In genomic region chr7:80186721-80187120, GRCh38 we compare ENCODE assay signal across 16 cellular contexts. TPM values are rescaled to one million over a fixed set of nuclear protein-coding genes. Genes with fewer than 3 reads are reported as not detected.
DNase-seq lines count a peak whose midpoint lies in the region; ATAC-seq, FAIRE-seq and TF ChIP-seq lines count a peak whose summit lies in the region.
"Had no signal": no experiment of that assay in that cellular context is flagged by ENCODE, and none has a peak within 500 bp of the region (broad histone marks: within the 10 kb centered on the region; RNA-seq: fewer than 3 reads in every experiment).

No MANE protein-coding gene starts in this region.

- H3K27me3 Mint-ChIP-seq in astrocyte (ENCODE audit: low read depth, unreplicated experiment), result no peaks in the 10 kb centered on the region
- H3K27me3 Mint-ChIP-seq: activated naive CD8-positive, alpha-beta T cell had no signal

- POLR2A ChIA-PET in GM10248 (lab: Yijun Ruan, JAX), result no interaction called here

- peaks cover 3% of the 10 kb centered on the region for H3K9me3 Mint-ChIP-seq in astrocyte (ENCODE audit: unreplicated experiment)

- H2AFZ ChIP-seq in astrocyte (ENCODE audit: low read depth, low read length), result no peak overlapping the region

- no peak for ATAC-seq in GM19035 (IDR thresholded peaks at IDR 0.05; ENCODE audit: unreplicated experiment)
- ATAC-seq: mucosa of descending colon had no signal

- no peak overlapping the region for H3K27ac Mint-ChIP-seq in astrocyte (ENCODE audit: unreplicated experiment)
- H3K27ac Mint-ChIP-seq: activated naive CD8-positive, alpha-beta T cell had no signal

- no peak overlapping the region for H3K9ac ChIP-seq in astrocyte (ENCODE audit: low read length)

- H3K4me1 Mint-ChIP-seq in astrocyte (ENCODE audit: low read depth, unreplicated experiment), result peaks cover 6% of the 10 kb centered on the region

- H3K4me2 ChIP-seq in astrocyte (ENCODE audit: low read length), result no peak overlapping the region

- H3K4me1 ChIP-seq in astrocyte (ENCODE audit: insufficient read depth, low read length), result no peaks in the 10 kb centered on the region

- H3K36me3 Mint-ChIP-seq in astrocyte (ENCODE audit: low read depth, unreplicated experiment), result no peaks in the 10 kb centered on the region

- no peak overlapping the region for H3K4me3 Mint-ChIP-seq in astrocyte (ENCODE audit: unreplicated experiment)
- H3K4me3 Mint-ChIP-seq: activated naive CD8-positive, alpha-beta T cell had no signal

- TF ChIP-seq CTCF in astrocyte (IDR thresholded peaks at IDR 0.05; ENCODE audit: insufficient read depth, low read depth, low read length) (no peak), GM10248 (IDR thresholded peaks at IDR 0.05; ENCODE audit: control extremely low read depth, extremely low read depth, low read depth, missing control alignments) (no peak)

- H3K79me2 ChIP-seq in astrocyte (ENCODE audit: insufficient read depth, low read length), result peaks cover 39% of the 10 kb centered on the region

- H3K27me3 ChIP-seq in astrocyte (ENCODE audit: insufficient read depth, low read length), result no peaks in the 10 kb centered on the region
- H3K27me3 ChIP-seq: ovary had no signal

- H3K36me3 ChIP-seq in astrocyte (ENCODE audit: insufficient read depth, low read length), result no peaks in the 10 kb centered on the region
- H3K36me3 ChIP-seq: ovary had no signal

- CTCF ChIA-PET in GM10248 (lab: Yijun Ruan, JAX), result no interaction called here

- H3K9me3 ChIP-seq in astrocyte (ENCODE audit: insufficient read depth, low read depth, low read length), result no peaks in the 10 kb centered on the region
- H3K9me3 ChIP-seq: mucosa of descending colon, ovary had no signal

- DNase-seq in NCI-H1105 treated with DMSO at 0.1 percent for 48 hours (lab: John Stamatoyannopoulos, UW) (peak; percentile 25), NCI-H1105 (lab: John Stamatoyannopoulos, UW) (no peak), astrocyte (ENCODE audit: low read depth) (peak; percentile 6), inferior parietal cortex (ENCODE audit: extremely low spot score) (peak; percentile 79), substantia nigra (lab: John Stamatoyannopoulos, UW) (peak in 12 of 49 donors; percentile 15 to 71 (median 43)), GM10248 (ENCODE audit: extremely low spot score) (no peak), SW 1271 (lab: John Stamatoyannopoulos, UW) (no peak)
- DNase-seq: central memory CD4-positive, alpha-beta T cell; islet precursor cell; mucosa of descending colon; MV-4-11; NCI-H2171; ovary; Right ventricle myocardium superior had no signal

- no peak overlapping the region for H3K4me3 ChIP-seq in astrocyte (ENCODE audit: insufficient read depth, low read depth, low read length)
- H3K4me3 ChIP-seq: mucosa of descending colon, ovary had no signal

- H4K20me1 ChIP-seq in astrocyte (ENCODE audit: insufficient read depth, low read length), result peaks cover 33% of the 10 kb centered on the region

- FAIRE-seq in astrocyte (lab: Jason Lieb, UNC), result no peak

- H3K27ac ChIP-seq in astrocyte (ENCODE audit: low read depth, low read length), result no peak overlapping the region
- H3K27ac ChIP-seq in substantia nigra (ENCODE audit: low read depth, low read length, poor library complexity, severe bottlenecking), result peak overlapping the region; percentile 90
- H3K27ac ChIP-seq: ovary had no signal

RNA-seq across cellular contexts. Expression of gene GNAI1, which starts 52.1 kb away (rescaled TPM):
- 32.9 and 35.5 TPM in 2 replicates for total RNA-seq in astrocyte

Comparison
In these comparisons a context has a peak if more than half of its experiments do, and no peak if none do; other contexts are left out.
1. DNase-seq: peak in NCI-H1105 treated with DMSO at 0.1 percent for 48 hours (single experiment), astrocyte (single experiment) and inferior parietal cortex (single experiment); none in NCI-H1105 (single experiment), GM10248 (single experiment) and SW 1271 (0 of 2).